ENCODE assay signal across 35 cellular contexts in genomic region chr4:151446208-151446607, GRCh38.
"Had no signal": no experiment of that assay in that cellular context is flagged by ENCODE, and none has a peak within 500 bp of the region (broad histone marks: within the 10 kb centered on the region; RNA-seq: fewer than 3 reads in every experiment).

No MANE protein-coding gene starts in this region.

- DNase-seq: Karpas-422, Kasumi-1, KG1, MG63, MM.1S, MV-4-11, NCI-H1048, NCI-H1092, NCI-H1092 treated with DMSO at 0.1 percent for 48 hours, NCI-H1105, NCI-H1105 treated with DMSO at 0.1 percent for 48 hours, NCI-H1417, NCI-H1417 treated with DMSO at 0.1 percent for 48 hours, NCI-H1436, NCI-H1436 treated with DMSO at 0.1 percent for 48 hours, NCI-H146, NCI-H1694, NCI-H1694 treated with DMSO at 0.1 percent for 48 hours, NCI-H187, NCI-H187 treated with DMSO at 0.1 percent for 48 hours, NCI-H1930, NCI-H2029, NCI-H2029 treated with DMSO at 0.1 percent for 48 hours, NCI-H2081, NCI-H2081 treated with DMSO at 0.1 percent for 48 hours, NCI-H2107, NCI-H2171, NCI-H2171 treated with DMSO at 0.1 percent for 48 hours, NCI-H2227 treated with DMSO at 0.1 percent for 48 hours, NCI-H226, NCI-H345, NCI-H446, NCI-H446 treated with DMSO at 0.1 percent for 48 hours, NCI-H510A had no signal

- H3K27ac ChIP-seq: KMS-11 had no signal

- H3K4me3 ChIP-seq: MG63 had no signal

- H3K36me3 ChIP-seq: MG63 had no signal

- H3K9ac ChIP-seq: KMS-11 had no signal

- H3K9me3 ChIP-seq: MG63 had no signal
